ENCODE assay signal across 1 cellular context in the genomic region with DNA sequence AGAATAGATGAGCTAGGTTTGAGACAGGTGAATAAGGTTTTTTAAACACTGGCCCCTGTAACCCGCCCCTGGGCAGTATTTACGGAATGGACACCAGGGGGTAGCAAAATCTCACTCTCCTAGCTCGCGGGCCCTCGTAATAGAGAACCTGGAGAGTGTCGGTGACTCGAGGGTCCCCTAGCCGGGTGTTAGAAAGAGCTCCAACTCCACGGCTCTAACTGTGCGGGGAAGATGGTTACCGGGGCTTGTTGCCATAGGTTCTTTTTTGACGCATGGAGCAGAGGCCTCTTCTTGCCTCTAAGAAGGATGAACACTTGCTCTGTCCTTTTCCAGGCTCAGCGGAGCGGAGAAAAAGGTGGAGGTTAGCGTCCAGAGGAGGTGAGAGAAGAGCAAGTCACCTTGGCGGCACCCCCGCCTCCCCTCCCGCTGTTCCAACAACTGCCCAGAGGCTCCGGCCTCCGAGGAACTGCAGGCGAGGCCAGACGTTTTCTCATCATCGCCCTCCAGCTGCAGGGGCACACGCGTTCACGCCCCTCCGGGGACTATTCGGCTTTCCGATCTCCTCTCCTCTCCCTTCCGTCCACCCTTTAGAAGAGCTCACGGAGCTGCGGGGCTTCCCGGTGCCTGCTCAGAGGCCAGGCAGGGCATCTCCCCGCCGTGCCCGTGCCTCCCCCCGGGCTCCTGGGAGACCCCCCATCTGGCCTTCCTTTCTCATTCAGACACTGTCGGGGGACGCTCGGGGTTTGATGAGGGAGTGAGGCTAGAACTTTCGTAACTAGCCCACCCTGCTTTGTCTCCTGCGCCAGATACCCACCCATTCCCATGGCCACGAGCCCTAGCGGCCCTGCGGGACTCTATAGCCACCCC.
TF ChIP-seq lines count a peak whose summit lies in the region.

No MANE protein-coding gene starts in this region.

TF ChIP-seq in HepG2, 621 proteins besides CTCF, POLR2A, EP300 and RAD21 (continued from another document and continues in another):
- TF ChIP-seq ZNF609 (CRISPR knock-in tag; IDR thresholded peaks at IDR 0.05; ENCODE audit: borderline replicate concordance) (peak; percentile 48; the same call in 1 of the 2 replicates), ZNF556 (CRISPR knock-in tag; IDR thresholded peaks at IDR 0.05; ENCODE audit: borderline replicate concordance) (no peak), GFI1 (CRISPR knock-in tag; IDR thresholded peaks at IDR 0.05; ENCODE audit: borderline replicate concordance) (no peak), ZSCAN12 (CRISPR knock-in tag; IDR thresholded peaks at IDR 0.05) (no peak), NFKB2 (CRISPR knock-in tag; IDR thresholded peaks at IDR 0.05; ENCODE audit: borderline replicate concordance) (no peak), ZBTB42 (CRISPR knock-in tag; IDR thresholded peaks at IDR 0.05) (peak; percentile 83; the same call in 1 of the 2 replicates), PRPF4 (IDR thresholded peaks at IDR 0.05; ENCODE audit: low read depth, low read length, poor library complexity, severe bottlenecking) (no peak), MAFG (CRISPR knock-in tag; IDR thresholded peaks at IDR 0.05) (no peak), ZNF839 (CRISPR knock-in tag; IDR thresholded peaks at IDR 0.05; ENCODE audit: borderline replicate concordance) (no peak), ZNF83 (CRISPR knock-in tag; IDR thresholded peaks at IDR 0.05; ENCODE audit: borderline replicate concordance) (no peak), HES4 (CRISPR knock-in tag; IDR thresholded peaks at IDR 0.05; ENCODE audit: borderline replicate concordance) (no peak), PAWR (CRISPR knock-in tag; IDR thresholded peaks at IDR 0.05; ENCODE audit: borderline replicate concordance) (no peak), YY1 (IDR thresholded peaks at IDR 0.05; ENCODE audit: insufficient read depth, insufficient replicate concordance, low read depth, low read length) (no peak), MTF1 (CRISPR knock-in tag; IDR thresholded peaks at IDR 0.05) (no peak), MIER2 (CRISPR knock-in tag; IDR thresholded peaks at IDR 0.05) (0 out of 2 replicates have a peak, but pooled peaks have one; percentile 29), ZNF577 (CRISPR knock-in tag; IDR thresholded peaks at IDR 0.05; ENCODE audit: borderline replicate concordance, low read depth) (no peak), NFYB (CRISPR knock-in tag; IDR thresholded peaks at IDR 0.05) (no peak), EZH2 (conservative IDR thresholded peaks at IDR 0.05; ENCODE audit: low read depth, low read length) (no peak), ATM (IDR thresholded peaks at IDR 0.05; ENCODE audit: borderline replicate concordance) (no peak), MEIS2 (CRISPR knock-in tag; IDR thresholded peaks at IDR 0.05) (no peak), ZBTB8A (CRISPR knock-in tag; IDR thresholded peaks at IDR 0.05; ENCODE audit: borderline replicate concordance, low read depth) (no peak), HBP1 (CRISPR knock-in tag; IDR thresholded peaks at IDR 0.05; ENCODE audit: low read depth) (no peak; the same call in 1 of the 2 replicates), DMAP1 (CRISPR knock-in tag; IDR thresholded peaks at IDR 0.05) (peak; percentile 45; the same call in 1 of the 2 replicates), MYNN (CRISPR knock-in tag; IDR thresholded peaks at IDR 0.05; ENCODE audit: low read depth) (0 out of 2 replicates have a peak, but pooled peaks have one; percentile 79), BORCS8-MEF2B (CRISPR knock-in tag; IDR thresholded peaks at IDR 0.05) (no peak), ZNF292 (CRISPR knock-in tag; IDR thresholded peaks at IDR 0.05; ENCODE audit: borderline replicate concordance, low read depth) (no peak), PHB2 (IDR thresholded peaks at IDR 0.05; ENCODE audit: partially characterized antibody) (no peak), ZBTB3 (CRISPR knock-in tag; IDR thresholded peaks at IDR 0.05; ENCODE audit: borderline replicate concordance, low read depth) (no peak), TRAFD1 (CRISPR knock-in tag; IDR thresholded peaks at IDR 0.05; ENCODE audit: borderline replicate concordance) (no peak), RBAK (CRISPR knock-in tag; IDR thresholded peaks at IDR 0.05) (no peak), MED8 (CRISPR knock-in tag; IDR thresholded peaks at IDR 0.05; ENCODE audit: insufficient replicate concordance) (no peak), ZBTB49 (CRISPR knock-in tag; IDR thresholded peaks at IDR 0.05; ENCODE audit: borderline replicate concordance) (no peak)
- TF ChIP-seq, protein P1, sequence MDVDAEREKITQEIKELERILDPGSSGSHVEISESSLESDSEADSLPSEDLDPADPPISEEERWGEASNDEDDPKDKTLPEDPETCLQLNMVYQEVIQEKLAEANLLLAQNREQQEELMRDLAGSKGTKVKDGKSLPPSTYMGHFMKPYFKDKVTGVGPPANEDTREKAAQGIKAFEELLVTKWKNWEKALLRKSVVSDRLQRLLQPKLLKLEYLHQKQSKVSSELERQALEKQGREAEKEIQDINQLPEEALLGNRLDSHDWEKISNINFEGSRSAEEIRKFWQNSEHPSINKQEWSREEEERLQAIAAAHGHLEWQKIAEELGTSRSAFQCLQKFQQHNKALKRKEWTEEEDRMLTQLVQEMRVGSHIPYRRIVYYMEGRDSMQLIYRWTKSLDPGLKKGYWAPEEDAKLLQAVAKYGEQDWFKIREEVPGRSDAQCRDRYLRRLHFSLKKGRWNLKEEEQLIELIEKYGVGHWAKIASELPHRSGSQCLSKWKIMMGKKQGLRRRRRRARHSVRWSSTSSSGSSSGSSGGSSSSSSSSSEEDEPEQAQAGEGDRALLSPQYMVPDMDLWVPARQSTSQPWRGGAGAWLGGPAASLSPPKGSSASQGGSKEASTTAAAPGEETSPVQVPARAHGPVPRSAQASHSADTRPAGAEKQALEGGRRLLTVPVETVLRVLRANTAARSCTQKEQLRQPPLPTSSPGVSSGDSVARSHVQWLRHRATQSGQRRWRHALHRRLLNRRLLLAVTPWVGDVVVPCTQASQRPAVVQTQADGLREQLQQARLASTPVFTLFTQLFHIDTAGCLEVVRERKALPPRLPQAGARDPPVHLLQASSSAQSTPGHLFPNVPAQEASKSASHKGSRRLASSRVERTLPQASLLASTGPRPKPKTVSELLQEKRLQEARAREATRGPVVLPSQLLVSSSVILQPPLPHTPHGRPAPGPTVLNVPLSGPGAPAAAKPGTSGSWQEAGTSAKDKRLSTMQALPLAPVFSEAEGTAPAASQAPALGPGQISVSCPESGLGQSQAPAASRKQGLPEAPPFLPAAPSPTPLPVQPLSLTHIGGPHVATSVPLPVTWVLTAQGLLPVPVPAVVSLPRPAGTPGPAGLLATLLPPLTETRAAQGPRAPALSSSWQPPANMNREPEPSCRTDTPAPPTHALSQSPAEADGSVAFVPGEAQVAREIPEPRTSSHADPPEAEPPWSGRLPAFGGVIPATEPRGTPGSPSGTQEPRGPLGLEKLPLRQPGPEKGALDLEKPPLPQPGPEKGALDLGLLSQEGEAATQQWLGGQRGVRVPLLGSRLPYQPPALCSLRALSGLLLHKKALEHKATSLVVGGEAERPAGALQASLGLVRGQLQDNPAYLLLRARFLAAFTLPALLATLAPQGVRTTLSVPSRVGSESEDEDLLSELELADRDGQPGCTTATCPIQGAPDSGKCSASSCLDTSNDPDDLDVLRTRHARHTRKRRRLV (CRISPR knock-in tag; IDR thresholded peaks at IDR 0.05), result no peak
- TF ChIP-seq, protein P2, sequence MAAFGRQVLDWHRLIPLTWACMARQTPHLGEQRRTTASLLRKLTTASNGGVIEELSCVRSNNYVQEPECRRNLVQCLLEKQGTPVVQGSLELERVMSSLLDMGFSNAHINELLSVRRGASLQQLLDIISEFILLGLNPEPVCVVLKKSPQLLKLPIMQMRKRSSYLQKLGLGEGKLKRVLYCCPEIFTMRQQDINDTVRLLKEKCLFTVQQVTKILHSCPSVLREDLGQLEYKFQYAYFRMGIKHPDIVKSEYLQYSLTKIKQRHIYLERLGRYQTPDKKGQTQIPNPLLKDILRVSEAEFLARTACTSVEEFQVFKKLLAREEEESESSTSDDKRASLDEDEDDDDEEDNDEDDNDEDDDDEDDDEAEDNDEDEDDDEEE (CRISPR knock-in tag; IDR thresholded peaks at IDR 0.05), result no peak
- TF ChIP-seq, protein P3, sequence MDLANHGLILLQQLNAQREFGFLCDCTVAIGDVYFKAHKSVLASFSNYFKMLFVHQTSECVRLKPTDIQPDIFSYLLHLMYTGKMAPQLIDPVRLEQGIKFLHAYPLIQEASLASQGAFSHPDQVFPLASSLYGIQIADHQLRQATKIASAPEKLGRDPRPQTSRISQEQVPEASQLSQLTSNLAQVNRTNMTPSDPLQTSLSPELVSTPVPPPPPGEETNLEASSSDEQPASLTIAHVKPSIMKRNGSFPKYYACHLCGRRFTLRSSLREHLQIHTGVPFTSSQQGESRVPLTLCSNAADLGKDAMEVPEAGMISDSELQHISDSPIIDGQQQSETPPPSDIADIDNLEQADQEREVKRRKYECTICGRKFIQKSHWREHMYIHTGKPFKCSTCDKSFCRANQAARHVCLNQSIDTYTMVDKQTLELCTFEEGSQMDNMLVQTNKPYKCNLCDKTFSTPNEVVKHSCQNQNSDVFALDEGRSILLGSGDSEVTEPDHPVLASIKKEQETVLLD (CRISPR knock-in tag; IDR thresholded peaks at IDR 0.05; ENCODE audit: low read depth), result no peak
- TF ChIP-seq, protein P4, sequence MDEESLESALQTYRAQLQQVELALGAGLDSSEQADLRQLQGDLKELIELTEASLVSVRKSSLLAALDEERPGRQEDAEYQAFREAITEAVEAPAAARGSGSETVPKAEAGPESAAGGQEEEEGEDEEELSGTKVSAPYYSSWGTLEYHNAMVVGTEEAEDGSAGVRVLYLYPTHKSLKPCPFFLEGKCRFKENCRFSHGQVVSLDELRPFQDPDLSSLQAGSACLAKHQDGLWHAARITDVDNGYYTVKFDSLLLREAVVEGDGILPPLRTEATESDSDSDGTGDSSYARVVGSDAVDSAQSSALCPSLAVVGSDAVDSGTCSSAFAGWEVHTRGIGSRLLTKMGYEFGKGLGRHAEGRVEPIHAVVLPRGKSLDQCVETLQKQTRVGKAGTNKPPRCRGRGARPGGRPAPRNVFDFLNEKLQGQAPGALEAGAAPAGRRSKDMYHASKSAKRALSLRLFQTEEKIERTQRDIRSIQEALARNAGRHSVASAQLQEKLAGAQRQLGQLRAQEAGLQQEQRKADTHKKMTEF (CRISPR knock-in tag; IDR thresholded peaks at IDR 0.05), result no peak; the same call in 1 of the 2 replicates
